Comparison of ENCODE assay signal across 1 cellular context in genomic region chr12:95721320-95721719, GRCh38.
TF ChIP-seq lines count a peak whose summit lies in the region.

No MANE protein-coding gene starts in this region.

TF ChIP-seq in HCT116, 20 proteins besides CTCF, POLR2A, EP300 and RAD21 (continued from another document):
- TF ChIP-seq REST (IDR thresholded peaks at IDR 0.05; ENCODE audit: low read depth) (no peak), ZNF274 (IDR thresholded peaks at IDR 0.05; ENCODE audit: low read depth, low read length) (no peak)
